ENCODE assay signal across 1 cellular context in the genomic region with DNA sequence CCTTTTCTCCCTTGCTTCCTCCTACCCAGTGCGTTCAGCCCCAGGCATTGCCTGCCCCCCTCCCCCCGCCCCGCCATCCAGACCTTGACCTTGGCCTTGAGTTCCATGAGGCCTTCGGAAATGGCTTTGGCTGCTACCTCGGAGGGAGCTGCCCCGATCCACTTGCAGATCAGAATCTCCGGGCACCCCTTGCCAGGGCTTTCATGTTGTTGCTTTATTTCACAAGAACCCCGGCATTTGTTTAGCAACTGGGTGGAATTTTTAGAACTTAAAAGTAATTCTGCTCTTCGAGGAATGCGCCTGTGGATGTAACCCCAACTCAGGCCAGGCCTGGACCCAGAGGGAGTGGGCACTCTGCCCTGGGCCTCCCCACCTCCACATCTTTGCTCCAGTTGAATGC.
TF ChIP-seq lines count a peak whose summit lies in the region.

No MANE protein-coding gene starts in this region.

TF ChIP-seq in HepG2, 621 proteins besides CTCF, POLR2A, EP300 and RAD21 (continued from another document):
- TF ChIP-seq, protein P1, sequence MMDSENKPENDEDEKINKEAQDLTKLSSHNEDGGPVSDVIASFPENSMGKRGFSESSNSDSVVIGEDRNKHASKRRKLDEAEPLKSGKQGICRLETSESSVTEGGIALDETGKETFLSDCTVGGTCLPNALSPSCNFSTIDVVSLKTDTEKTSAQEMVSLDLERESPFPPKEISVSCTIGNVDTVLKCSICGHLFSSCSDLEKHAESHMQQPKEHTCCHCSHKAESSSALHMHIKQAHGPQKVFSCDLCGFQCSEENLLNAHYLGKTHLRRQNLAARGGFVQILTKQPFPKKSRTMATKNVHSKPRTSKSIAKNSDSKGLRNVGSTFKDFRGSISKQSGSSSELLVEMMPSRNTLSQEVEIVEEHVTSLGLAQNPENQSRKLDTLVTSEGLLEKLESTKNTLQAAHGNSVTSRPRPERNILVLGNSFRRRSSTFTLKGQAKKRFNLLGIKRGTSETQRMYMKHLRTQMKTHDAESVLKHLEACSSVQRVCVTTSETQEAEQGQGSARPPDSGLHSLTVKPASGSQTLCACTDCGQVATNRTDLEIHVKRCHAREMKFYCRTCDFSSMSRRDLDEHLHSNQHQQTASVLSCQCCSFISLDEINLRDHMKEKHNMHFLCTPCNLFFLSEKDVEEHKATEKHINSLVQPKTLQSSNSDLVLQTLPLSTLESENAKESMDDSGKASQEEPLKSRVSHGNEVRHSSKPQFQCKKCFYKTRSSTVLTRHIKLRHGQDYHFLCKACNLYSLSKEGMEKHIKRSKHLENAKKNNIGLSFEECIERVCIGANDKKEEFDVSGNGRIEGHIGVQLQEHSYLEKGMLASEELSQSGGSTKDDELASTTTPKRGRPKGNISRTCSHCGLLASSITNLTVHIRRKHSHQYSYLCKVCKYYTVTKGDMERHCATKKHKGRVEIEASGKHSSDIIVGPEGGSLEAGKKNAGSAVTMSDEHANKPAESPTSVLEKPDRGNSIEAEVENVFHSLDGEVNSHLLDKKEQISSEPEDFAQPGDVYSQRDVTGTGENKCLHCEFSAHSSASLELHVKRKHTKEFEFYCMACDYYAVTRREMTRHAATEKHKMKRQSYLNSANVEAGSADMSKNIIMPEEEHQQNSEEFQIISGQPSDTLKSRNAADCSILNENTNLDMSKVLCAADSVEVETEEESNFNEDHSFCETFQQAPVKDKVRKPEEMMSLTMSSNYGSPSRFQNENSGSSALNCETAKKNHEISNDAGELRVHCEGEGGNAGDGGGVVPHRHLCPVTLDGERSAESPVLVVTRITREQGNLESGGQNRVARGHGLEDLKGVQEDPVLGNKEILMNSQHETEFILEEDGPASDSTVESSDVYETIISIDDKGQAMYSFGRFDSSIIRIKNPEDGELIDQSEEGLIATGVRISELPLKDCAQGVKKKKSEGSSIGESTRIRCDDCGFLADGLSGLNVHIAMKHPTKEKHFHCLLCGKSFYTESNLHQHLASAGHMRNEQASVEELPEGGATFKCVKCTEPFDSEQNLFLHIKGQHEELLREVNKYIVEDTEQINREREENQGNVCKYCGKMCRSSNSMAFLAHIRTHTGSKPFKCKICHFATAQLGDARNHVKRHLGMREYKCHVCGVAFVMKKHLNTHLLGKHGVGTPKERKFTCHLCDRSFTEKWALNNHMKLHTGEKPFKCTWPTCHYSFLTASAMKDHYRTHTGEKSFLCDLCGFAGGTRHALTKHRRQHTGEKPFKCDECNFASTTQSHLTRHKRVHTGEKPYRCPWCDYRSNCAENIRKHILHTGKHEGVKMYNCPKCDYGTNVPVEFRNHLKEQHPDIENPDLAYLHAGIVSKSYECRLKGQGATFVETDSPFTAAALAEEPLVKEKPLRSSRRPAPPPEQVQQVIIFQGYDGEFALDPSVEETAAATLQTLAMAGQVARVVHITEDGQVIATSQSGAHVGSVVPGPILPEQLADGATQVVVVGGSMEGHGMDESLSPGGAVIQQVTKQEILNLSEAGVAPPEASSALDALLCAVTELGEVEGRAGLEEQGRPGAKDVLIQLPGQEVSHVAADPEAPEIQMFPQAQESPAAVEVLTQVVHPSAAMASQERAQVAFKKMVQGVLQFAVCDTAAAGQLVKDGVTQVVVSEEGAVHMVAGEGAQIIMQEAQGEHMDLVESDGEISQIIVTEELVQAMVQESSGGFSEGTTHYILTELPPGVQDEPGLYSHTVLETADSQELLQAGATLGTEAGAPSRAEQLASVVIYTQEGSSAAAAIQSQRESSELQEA (CRISPR knock-in tag; IDR thresholded peaks at IDR 0.05; ENCODE audit: not compliant biosample characterization): no peak
- TF ChIP-seq RXRA (CRISPR knock-in tag; IDR thresholded peaks at IDR 0.05): 0 out of 2 replicates have a peak, but pooled peaks have one; percentile 17
- TF ChIP-seq SIX4 (CRISPR knock-in tag; IDR thresholded peaks at IDR 0.05): no peak
- no peak for TF ChIP-seq ZNF326 (CRISPR knock-in tag; IDR thresholded peaks at IDR 0.05; ENCODE audit: borderline replicate concordance)
- no peak for TF ChIP-seq FOXJ3 (CRISPR knock-in tag; IDR thresholded peaks at IDR 0.05; ENCODE audit: borderline replicate concordance)
- 0 out of 2 replicates have a peak, but pooled peaks have one; percentile 41 for TF ChIP-seq CEBPB (IDR thresholded peaks at IDR 0.05; ENCODE audit: borderline replicate concordance, low read depth, low read length)
- TF ChIP-seq HNF4A (CRISPR knock-in tag; IDR thresholded peaks at IDR 0.05): 0 out of 2 replicates have a peak, but pooled peaks have one; percentile 8
- TF ChIP-seq, protein P2, sequence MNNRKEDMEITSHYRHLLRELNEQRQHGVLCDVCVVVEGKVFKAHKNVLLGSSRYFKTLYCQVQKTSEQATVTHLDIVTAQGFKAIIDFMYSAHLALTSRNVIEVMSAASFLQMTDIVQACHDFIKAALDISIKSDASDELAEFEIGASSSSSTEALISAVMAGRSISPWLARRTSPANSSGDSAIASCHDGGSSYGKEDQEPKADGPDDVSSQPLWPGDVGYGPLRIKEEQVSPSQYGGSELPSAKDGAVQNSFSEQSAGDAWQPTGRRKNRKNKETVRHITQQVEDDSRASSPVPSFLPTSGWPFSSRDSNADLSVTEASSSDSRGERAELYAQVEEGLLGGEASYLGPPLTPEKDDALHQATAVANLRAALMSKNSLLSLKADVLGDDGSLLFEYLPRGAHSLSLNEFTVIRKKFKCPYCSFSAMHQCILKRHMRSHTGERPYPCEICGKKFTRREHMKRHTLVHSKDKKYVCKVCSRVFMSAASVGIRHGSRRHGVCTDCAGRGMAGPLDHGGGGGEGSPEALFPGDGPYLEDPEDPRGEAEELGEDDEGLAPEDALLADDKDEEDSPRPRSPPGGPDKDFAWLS (CRISPR knock-in tag; IDR thresholded peaks at IDR 0.05; ENCODE audit: borderline replicate concordance): no peak
- TF ChIP-seq SKI (IDR thresholded peaks at IDR 0.05; ENCODE audit: partially characterized antibody): peak; percentile 82
- TF ChIP-seq ZNF12 (CRISPR knock-in tag; IDR thresholded peaks at IDR 0.05): no peak
- 0 out of 4 replicates have a peak, but pooled peaks of 1 of the 2 experiments have one; percentile 27 for TF ChIP-seq NR2F1 (CRISPR knock-in tag; IDR thresholded peaks at IDR 0.05)
- TF ChIP-seq, protein P3, sequence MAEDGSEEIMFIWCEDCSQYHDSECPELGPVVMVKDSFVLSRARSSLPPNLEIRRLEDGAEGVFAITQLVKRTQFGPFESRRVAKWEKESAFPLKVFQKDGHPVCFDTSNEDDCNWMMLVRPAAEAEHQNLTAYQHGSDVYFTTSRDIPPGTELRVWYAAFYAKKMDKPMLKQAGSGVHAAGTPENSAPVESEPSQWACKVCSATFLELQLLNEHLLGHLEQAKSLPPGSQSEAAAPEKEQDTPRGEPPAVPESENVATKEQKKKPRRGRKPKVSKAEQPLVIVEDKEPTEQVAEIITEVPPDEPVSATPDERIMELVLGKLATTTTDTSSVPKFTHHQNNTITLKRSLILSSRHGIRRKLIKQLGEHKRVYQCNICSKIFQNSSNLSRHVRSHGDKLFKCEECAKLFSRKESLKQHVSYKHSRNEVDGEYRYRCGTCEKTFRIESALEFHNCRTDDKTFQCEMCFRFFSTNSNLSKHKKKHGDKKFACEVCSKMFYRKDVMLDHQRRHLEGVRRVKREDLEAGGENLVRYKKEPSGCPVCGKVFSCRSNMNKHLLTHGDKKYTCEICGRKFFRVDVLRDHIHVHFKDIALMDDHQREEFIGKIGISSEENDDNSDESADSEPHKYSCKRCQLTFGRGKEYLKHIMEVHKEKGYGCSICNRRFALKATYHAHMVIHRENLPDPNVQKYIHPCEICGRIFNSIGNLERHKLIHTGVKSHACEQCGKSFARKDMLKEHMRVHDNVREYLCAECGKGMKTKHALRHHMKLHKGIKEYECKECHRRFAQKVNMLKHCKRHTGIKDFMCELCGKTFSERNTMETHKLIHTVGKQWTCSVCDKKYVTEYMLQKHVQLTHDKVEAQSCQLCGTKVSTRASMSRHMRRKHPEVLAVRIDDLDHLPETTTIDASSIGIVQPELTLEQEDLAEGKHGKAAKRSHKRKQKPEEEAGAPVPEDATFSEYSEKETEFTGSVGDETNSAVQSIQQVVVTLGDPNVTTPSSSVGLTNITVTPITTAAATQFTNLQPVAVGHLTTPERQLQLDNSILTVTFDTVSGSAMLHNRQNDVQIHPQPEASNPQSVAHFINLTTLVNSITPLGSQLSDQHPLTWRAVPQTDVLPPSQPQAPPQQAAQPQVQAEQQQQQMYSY (CRISPR knock-in tag; IDR thresholded peaks at IDR 0.05): no peak
